In the genomic region with DNA sequence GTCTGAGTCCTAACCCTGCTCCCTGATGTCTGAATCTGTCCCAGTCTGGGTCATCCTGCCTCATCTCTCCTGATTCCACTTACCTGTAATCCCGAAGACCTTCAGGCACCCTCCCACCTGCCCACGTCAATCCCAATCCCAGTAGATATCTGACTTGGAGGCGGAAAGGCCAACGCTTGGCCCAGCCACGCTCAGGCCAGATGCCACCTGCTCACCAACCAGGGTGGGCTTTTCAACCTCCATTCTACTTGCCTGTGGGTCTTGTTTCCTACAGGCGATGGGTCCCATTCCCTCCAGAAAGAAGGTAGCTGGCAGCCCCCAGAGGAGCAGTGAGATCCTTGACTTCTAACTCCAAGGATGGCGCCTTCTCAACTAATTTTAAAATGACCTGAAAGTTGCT, we compare ENCODE assay signal across 1 cellular context.
TF ChIP-seq lines count a peak whose summit lies in the region.

No MANE protein-coding gene starts in this region.

TF ChIP-seq in HepG2, 621 proteins besides CTCF, POLR2A, EP300 and RAD21:
- no peak for TF ChIP-seq MLXIP (CRISPR knock-in tag; IDR thresholded peaks at IDR 0.05; ENCODE audit: borderline replicate concordance)
